ENCODE assay signal across 8 cellular contexts in genomic region chr2:156331572-156332451, GRCh38. TPM values are rescaled to one million over a fixed set of nuclear protein-coding genes. Genes with fewer than 3 reads are reported as not detected.
DNase-seq lines count a peak whose midpoint lies in the region; ATAC-seq and TF ChIP-seq lines count a peak whose summit lies in the region.

No MANE protein-coding gene starts in this region.

- peak overlapping the region; percentile 100 for H3K27ac ChIP-seq in brain microvascular endothelial cell

- H3K4me3 ChIP-seq in brain microvascular endothelial cell (ENCODE audit: low read depth, low read length) (peak overlapping the region; percentile 87), iPS-11a (ENCODE audit: low read depth, low read length) (peak overlapping the region; percentile 45), retinal pigment epithelial cell (ENCODE audit: low read length) (peak overlapping the region; percentile 86)

- ATAC-seq in HG03175 (IDR thresholded peaks at IDR 0.05; ENCODE audit: unreplicated experiment) = peak; percentile 1

- no peak for TF ChIP-seq CTCF in brain microvascular endothelial cell (IDR thresholded peaks at IDR 0.05; ENCODE audit: low read depth, low read length, missing control alignments)
- TF ChIP-seq CTCF in retinal pigment epithelial cell (conservative IDR thresholded peaks at IDR 0.05; ENCODE audit: low read depth, low read length) = no peak

- H3K27me3 ChIP-seq in brain microvascular endothelial cell (replicated peaks) = peaks cover 6% of the 10 kb centered on the region

- H3K36me3 ChIP-seq in brain microvascular endothelial cell (replicated peaks) = no peaks in the 10 kb centered on the region

- peak; percentile 65 for DNase-seq in EL
- DNase-seq in RPMI7951 (ENCODE audit: low read depth) = peak; percentile 80
- peak; percentile 83 for DNase-seq in brain microvascular endothelial cell
- DNase-seq in retinal pigment epithelial cell (ENCODE audit: low read depth) = no peak
- DNase-seq in NCI-H128 (lab: John Stamatoyannopoulos, UW; ENCODE audit: unreplicated experiment) = no peak
- DNase-seq in activated gamma-delta T cell treated with Interleukin-2 at 50 U/mL for 16 hours = no peak

- in situ Hi-C loops in brain microvascular endothelial cell (cut with HindIII; ENCODE audit: low pct_ligation_motif_present, low sequenced_read_pairs) = loop anchor here (25.0 kb wide), 3 partner anchors 255 to 855 kb away; no protein-coding TSS in a partner anchor

RNA-seq across cellular contexts. Expression of gene NR4A2, which starts 0.7 kb away (rescaled TPM):
- 0.59 and 0.96 TPM in 2 replicates for total RNA-seq in RPMI7951 (2014; rRNA removed; shearing (Covaris generic))

Comparison
In these comparisons a context has a peak if more than half of its experiments do, and no peak if none do; other contexts are left out.
1. DNase-seq: peak in EL (single experiment), RPMI7951 (single experiment) and brain microvascular endothelial cell (single experiment); none in retinal pigment epithelial cell (single experiment), NCI-H128 (single experiment) and activated gamma-delta T cell treated with Interleukin-2 at 50 U/mL for 16 hours (single experiment).
2. Peak in every context shown above with its lines, with median percentiles within 50 percentile points of each other: H3K4me3 ChIP-seq.